ENCODE assay signal across 12 cellular contexts in genomic region chr5:96699186-96699820, GRCh38. TPM values are rescaled to one million over a fixed set of nuclear protein-coding genes. Genes with fewer than 3 reads are reported as not detected.
A peak's percentile ranks its signal among the peaks of the same experiment; 100 is the strongest.
DNase-seq lines count a peak whose midpoint lies in the region; ATAC-seq and TF ChIP-seq lines count a peak whose summit lies in the region.
"Had no signal": no experiment of that assay in that cellular context is flagged by ENCODE, and none has a peak within 500 bp of the region (broad histone marks: within the 10 kb centered on the region; RNA-seq: fewer than 3 reads in every experiment).

No MANE protein-coding gene starts in this region.

- H3K27ac Mint-ChIP-seq in WTC11 = peak overlapping the region; percentile 90
- H3K27ac Mint-ChIP-seq in stimulated activated memory B cell treated with anti-CD40 and anti-IgM and Interleukin-4, amounts not matched to agents 10 μg/mL and 1 μg/mL and 100 μg/mL, for 72 hours = peak overlapping the region; percentile 23
- H3K27ac Mint-ChIP-seq: activated T-helper 2 cell treated with anti-CD3 and anti-CD28 coated beads, Interferon-gamma antibody, Interleukin-2, Interleukin-4, amounts not matched to agents 10 μg/mL and 5 μg/mL and 100 μg/mL, durations not matched to agents 14 hours and 24 hours and 36 hours; stimulated activated naive CD8-positive, alpha-beta T cell treated with anti-CD3 and anti-CD28 coated beads, Interleukin-15, amount 100 ng/mL, for 72 hours had no signal

- H3K9me3 Mint-ChIP-seq in WTC11 = no peaks in the 10 kb centered on the region
- no peaks in the 10 kb centered on the region for H3K9me3 Mint-ChIP-seq in stimulated activated memory B cell treated with anti-CD40 and anti-IgM and Interleukin-4, amounts not matched to agents 10 μg/mL and 1 μg/mL and 100 μg/mL, for 72 hours
- H3K9me3 Mint-ChIP-seq: activated T-helper 2 cell treated with anti-CD3 and anti-CD28 coated beads, Interferon-gamma antibody, Interleukin-2, Interleukin-4, amounts not matched to agents 10 μg/mL and 5 μg/mL and 100 μg/mL, durations not matched to agents 14 hours and 24 hours and 36 hours; stimulated activated naive CD8-positive, alpha-beta T cell treated with anti-CD3 and anti-CD28 coated beads, Interleukin-15, amount 100 ng/mL, for 72 hours had no signal

- H3K9me2 ChIP-seq in GM23248 (ENCODE audit: insufficient read depth) = no peaks in the 10 kb centered on the region

- H3K27me3 Mint-ChIP-seq in WTC11 (ENCODE audit: low read depth) = peaks cover 7% of the 10 kb centered on the region; the same call in 1 of the 2 replicates
- no peaks in the 10 kb centered on the region for H3K27me3 Mint-ChIP-seq in stimulated activated memory B cell treated with anti-CD40 and anti-IgM and Interleukin-4, amounts not matched to agents 10 μg/mL and 1 μg/mL and 100 μg/mL, for 72 hours
- H3K27me3 Mint-ChIP-seq: stimulated activated naive CD8-positive, alpha-beta T cell treated with anti-CD3 and anti-CD28 coated beads, Interleukin-15, amount 100 ng/mL, for 72 hours had no signal

- no peak overlapping the region for H3K9ac ChIP-seq in GM23248

- no peaks in the 10 kb centered on the region for H3K36me3 Mint-ChIP-seq in WTC11
- H3K36me3 Mint-ChIP-seq in stimulated activated memory B cell treated with anti-CD40 and anti-IgM and Interleukin-4, amounts not matched to agents 10 μg/mL and 1 μg/mL and 100 μg/mL, for 72 hours = peaks cover 14% of the 10 kb centered on the region

- peaks cover 44% of the 10 kb centered on the region for H3K4me1 ChIP-seq in GM23248 (ENCODE audit: insufficient read depth)
- H3K4me1 ChIP-seq in right cardiac atrium (ENCODE audit: control insufficient read depth, insufficient read depth, low read length) = no peaks in the 10 kb centered on the region

- H3K4me3 ChIP-seq in GM23248 (no peak overlapping the region), right cardiac atrium (ENCODE audit: low read length) (no peak overlapping the region)

- peak; percentile 40 for DNase-seq in GM23248
- no peak for DNase-seq in WTC11 (ENCODE audit: low spot score)
- no peak for DNase-seq in right cardiac atrium
- no peak for DNase-seq in DMS53 (lab: John Stamatoyannopoulos, UW)
- DNase-seq in retina = no peak
- DNase-seq: GDM1; Karpas-422; NCI-H526 treated with DMSO at 0.1 percent for 48 hours; stimulated activated naive CD8-positive, alpha-beta T cell treated with anti-CD3 and anti-CD28 coated beads, Interleukin-15, amount 100 ng/mL, for 72 hours had no signal

- H3K36me3 ChIP-seq in GM23248 (ENCODE audit: low read depth) = peaks cover 10% of the 10 kb centered on the region; the same call in 1 of the 2 replicates

- ATAC-seq in WTC11 (peak; percentile 53), right cardiac atrium (no peak), GM18519 (IDR thresholded peaks at IDR 0.05; ENCODE audit: low FRiP score, unreplicated experiment) (no peak)
- ATAC-seq in stimulated activated memory B cell treated with anti-CD40 and anti-IgM and Interleukin-4, amounts not matched to agents 10 μg/mL and 1 μg/mL and 100 μg/mL, for 72 hours = no peak
- ATAC-seq: stimulated activated naive CD8-positive, alpha-beta T cell treated with anti-CD3 and anti-CD28 coated beads, Interleukin-15, amount 100 ng/mL, for 72 hours had no signal

- H3K9me3 ChIP-seq in GM23248 (ENCODE audit: low read depth) (no peaks in the 10 kb centered on the region), right cardiac atrium (ENCODE audit: control insufficient read depth, low read length) (no peaks in the 10 kb centered on the region)

- peaks cover 25% of the 10 kb centered on the region for H3K4me1 Mint-ChIP-seq in WTC11
- peaks cover 24% of the 10 kb centered on the region for H3K4me1 Mint-ChIP-seq in stimulated activated memory B cell treated with anti-CD40 and anti-IgM and Interleukin-4, amounts not matched to agents 10 μg/mL and 1 μg/mL and 100 μg/mL, for 72 hours

- in situ Hi-C loops in GM23248 (cut with MboI) = no loop called here

- H3F3A ChIP-seq in GM23248 (ENCODE audit: insufficient read depth) = peaks cover 39% of the 10 kb centered on the region

- H3K4me2 ChIP-seq in GM23248 (ENCODE audit: unreplicated experiment) = peak overlapping the region; percentile 23

- H2AFZ ChIP-seq in GM23248 = no peak overlapping the region

- POLR2A ChIA-PET in WTC11 (lab: Charles Lee) = no interaction called here

- H3K79me2 ChIP-seq in GM23248 (ENCODE audit: insufficient read depth) = peaks cover 34% of the 10 kb centered on the region

- intact Hi-C loops in right cardiac atrium (cut with DNase I) = no loop called here

- H3K4me3 Mint-ChIP-seq in WTC11 = peak overlapping the region; percentile 8; the same call in 1 of the 2 replicates
- no peak overlapping the region for H3K4me3 Mint-ChIP-seq in stimulated activated memory B cell treated with anti-CD40 and anti-IgM and Interleukin-4, amounts not matched to agents 10 μg/mL and 1 μg/mL and 100 μg/mL, for 72 hours
- H3K4me3 Mint-ChIP-seq: stimulated activated naive CD8-positive, alpha-beta T cell treated with anti-CD3 and anti-CD28 coated beads, Interleukin-15, amount 100 ng/mL, for 72 hours had no signal

- H3K27me3 ChIP-seq in GM23248 (replicated peaks; ENCODE audit: insufficient read depth) = no peaks in the 10 kb centered on the region
- no peaks in the 10 kb centered on the region for H3K27me3 ChIP-seq in right cardiac atrium (ENCODE audit: control insufficient read depth, insufficient read depth)

- CTCF ChIA-PET in WTC11 (lab: Charles Lee) = interaction anchor here (0.8 to 1.6 kb wide), 2 partner anchors 85 to 97 kb away, joined by 4 to 6 read pairs; no protein-coding TSS in a partner anchor

- no peaks in the 10 kb centered on the region for H4K20me1 ChIP-seq in GM23248 (ENCODE audit: insufficient read depth)

- TF ChIP-seq CTCF in WTC11 (IDR thresholded peaks at IDR 0.05) = no peak

- WGBS in GM23248 (ENCODE audit: low coverage in 1 of 2, low lambda C conversion rate in 2 of 2, missing lambda C conversion rate in 2 of 2), 2 experiments = 36 to 42% methylated on average over 3 of the region's 3 CpGs
- 57% methylated on average over 3 of the region's 3 CpGs for WGBS in right cardiac atrium

- H3K27ac ChIP-seq in GM23248 (peak overlapping the region; percentile 91), right cardiac atrium (ENCODE audit: low read length) (peak overlapping the region; percentile 2)

TF ChIP-seq in WTC11, 78 proteins besides CTCF, POLR2A, EP300 and RAD21 (continues in another document):
- TF ChIP-seq ZNF532 (CRISPR knock-in tag; IDR thresholded peaks at IDR 0.05; ENCODE audit: borderline replicate concordance) (no peak), NFYB (CRISPR knock-in tag; conservative IDR thresholded peaks at IDR 0.05; ENCODE audit: low read depth) (peak; percentile 43), AR (CRISPR knock-in tag; IDR thresholded peaks at IDR 0.05) (no peak), TEAD1 (CRISPR knock-in tag; IDR thresholded peaks at IDR 0.05) (no peak)

RNA-seq across cellular contexts. Expression of gene CAST, which starts 37.1 kb away (rescaled TPM):
- total RNA-seq in GM23248 (2014; rRNA removed; shearing (Covaris generic)) = 150 and 179 TPM in 2 replicates
- polyA plus RNA-seq in GM23248 (2016; fragmentation: Nextera tagmentation; extraction: Ambion mirVana) (188 and 196 TPM in 2 replicates), right cardiac atrium (222 TPM)
- total RNA-seq in WTC11 (2021) (38.9 to 45.9 TPM (median 40.0 TPM) in 3 replicates), right cardiac atrium (100 to 1,000 TPM; 445 to 594 (median 567) TPM)
